In genomic region chr13:60396783-60397692, GRCh38 we compare ENCODE assay signal across 8 cellular contexts. TPM values are rescaled to one million over a fixed set of nuclear protein-coding genes. Genes with fewer than 3 reads are reported as not detected.
DNase-seq lines count a peak whose midpoint lies in the region; ATAC-seq and TF ChIP-seq lines count a peak whose summit lies in the region.

TDRD3 (plus strand) TSS chr13:60397220; CDS start chr13:60397365, 145 bp downstream.

- H3K27me3 ChIP-seq in BJ (ENCODE audit: control insufficient read depth, insufficient read depth, low read length) (no peaks in the 10 kb centered on the region), layer of hippocampus (ENCODE audit: control insufficient read depth, insufficient read depth, low read length) (no peaks in the 10 kb centered on the region)

- H3K27ac ChIP-seq in cingulate gyrus (ENCODE audit: low read depth, low read length): peak within 1 kb of the TSS; percentile 93
- H3K27ac ChIP-seq in layer of hippocampus (ENCODE audit: low read depth, low read length): peak within 1 kb of the TSS; percentile 96

- POLR2A ChIA-PET in BJ (lab: Charles Lee): no interaction called here

- H3K4me3 ChIP-seq in BJ (ENCODE audit: low read depth, low read length): peak within 1 kb of the TSS; percentile 51

- peak; percentile 62 for ATAC-seq in HG03378 (IDR thresholded peaks at IDR 0.05; ENCODE audit: unreplicated experiment)

- peak; percentile 93 for TF ChIP-seq CTCF in BJ (IDR thresholded peaks at IDR 0.05; ENCODE audit: insufficient read depth, low read depth, low read length)

- H3K36me3 ChIP-seq in BJ (ENCODE audit: control insufficient read depth, insufficient read depth, low read length): no peaks in the 10 kb centered on the region

- CTCF ChIA-PET in BJ (lab: Yijun Ruan, JAX): interaction anchor here (0.7 to 1.9 kb wide), 6 partner anchors 11 to 232 kb away, joined by 3 to 6 read pairs (median 3); no protein-coding TSS in a partner anchor

- DNase-seq in BJ (ENCODE audit: low read depth) (peak; percentile 26), NCI-H510A (lab: John Stamatoyannopoulos, UW) (peak; percentile 31)
- peak; percentile 73 to 82 for DNase-seq in activated CD4-positive, alpha-beta T cell treated with anti-CD3 and anti-CD28 coated beads for 4 hours
- peak; percentile 65 to 71 for DNase-seq in stimulated activated CD4-positive, alpha-beta T cell treated with anti-CD3 and anti-CD28 coated beads, Interleukin-1b, Interleukin-23, amount 100 ng/mL, for 4 hours (ENCODE audit: low read depth in 2 of 2)

- peak; percentile 84 for TF ChIP-seq POLR2A in GM19099 (IDR thresholded peaks at IDR 0.05; ENCODE audit: extremely low read depth, insufficient read length, low read depth)

RNA-seq across cellular contexts. Expression of gene TDRD3, which starts in this region (rescaled TPM):
- 3.9 and 8.0 TPM in 2 replicates for polyA plus RNA-seq in BJ (2011; rRNA removed)
- polyA minus RNA-seq in BJ (2011; rRNA and poly(A)+ RNA removed): 10.7 TPM in 2 replicates

Comparison
In these comparisons a context has a peak if more than half of its experiments do, and no peak if none do; other contexts are left out.
1. Peak in every context shown above with its lines: DNase-seq, ATAC-seq, H3K4me3 ChIP-seq and H3K27ac ChIP-seq.
2. DNase-seq: peak in every context shown above with its lines; median percentile 78 in activated CD4-positive, alpha-beta T cell treated with anti-CD3 and anti-CD28 coated beads for 4 hours; 68 in stimulated activated CD4-positive, alpha-beta T cell treated with anti-CD3 and anti-CD28 coated beads, Interleukin-1b, Interleukin-23, amount 100 ng/mL, for 4 hours; 31 in NCI-H510A; 26 in BJ.